In the genomic region with DNA sequence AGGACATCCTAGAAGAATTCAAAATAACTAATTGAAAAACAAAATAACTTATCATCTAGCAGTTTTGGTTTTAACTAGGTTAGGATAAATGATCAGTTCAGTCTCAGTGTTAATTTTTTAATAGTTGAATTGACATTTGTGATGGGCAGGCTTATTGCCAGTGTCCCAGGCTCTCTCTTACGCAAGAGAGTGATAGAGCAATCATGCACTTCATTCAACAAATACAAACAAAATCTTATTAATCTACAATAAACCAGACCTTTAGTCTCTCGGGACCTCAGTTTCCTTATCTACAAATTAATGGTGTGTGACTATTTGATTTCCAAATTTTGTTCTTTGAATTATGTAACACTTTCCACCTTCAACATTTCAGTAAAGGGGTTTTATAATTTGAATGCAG, we compare ENCODE assay signal across 33 cellular contexts.
"Had no signal": no experiment of that assay in that cellular context is flagged by ENCODE, and none has a peak within 500 bp of the region (broad histone marks: within the 10 kb centered on the region; RNA-seq: fewer than 3 reads in every experiment).

No MANE protein-coding gene starts in this region.

- ATAC-seq: activated naive CD4-positive, alpha-beta T cell treated with anti-CD3 and anti-CD28 coated beads, Interleukin-2, amount 50 U/mL, for 72 hours; activated naive CD8-positive, alpha-beta T cell treated with anti-CD3 and anti-CD28 coated beads, Interleukin-2, amount 50 U/mL, for 24 hours; activated T-cell treated with anti-CD3 and anti-CD28 coated beads, Interleukin-2, amount 50 U/mL, for 4 hours; activated T-cell treated with anti-CD3 and anti-CD28 coated beads, Interleukin-2, amount 50 U/mL, for 72 hours; activated T-helper 17 cell treated with anti-CD3 and anti-CD28 coated beads, Interleukin-2, amount 50 U/mL, for 72 hours; body of pancreas had no signal

- H3K4me3 ChIP-seq: adrenal gland, ascending aorta, body of pancreas, breast epithelium, cardiac muscle cell had no signal

- FAIRE-seq: astrocyte, bronchial epithelial cell, colon had no signal

- H3K27me3 ChIP-seq: adrenal gland, ascending aorta, body of pancreas, brain microvascular endothelial cell, breast epithelium, cardiac muscle cell had no signal

- H3K27ac ChIP-seq: adrenal gland, ascending aorta, body of pancreas, brain microvascular endothelial cell, breast epithelium, cardiac muscle cell had no signal

- H3K4me1 ChIP-seq: adrenal gland, ascending aorta, body of pancreas, breast epithelium had no signal

- DNase-seq: activated effector memory CD4-positive, alpha-beta T cell treated with anti-CD3 and anti-CD28 coated beads, Interleukin-2, amount 50 U/mL, for 16 hours; activated effector memory CD4-positive, alpha-beta T cell treated with Interleukin-2 at 50 U/mL for 16 hours; activated gamma-delta T cell; activated gamma-delta T cell treated with Interleukin-2 at 50 U/mL for 16 hours; activated naive CD4-positive, alpha-beta T cell; activated naive CD4-positive, alpha-beta T cell treated with anti-CD3 and anti-CD28 coated beads for 36 hours; activated naive CD4-positive, alpha-beta T cell treated with anti-CD3 and anti-CD28 coated beads, Interleukin-2, amount 10 ng/mL, durations not matched to agents 7 days and 5 days; activated naive CD4-positive, alpha-beta T cell treated with anti-CD3 and anti-CD28 coated beads, Interleukin-2, amount 50 U/mL, for 16 hours; activated naive CD4-positive, alpha-beta T cell treated with Interleukin-2 at 50 U/mL for 16 hours; activated naive CD8-positive, alpha-beta T cell treated with anti-CD3 and anti-CD28 coated beads for 36 hours; activated naive CD8-positive, alpha-beta T cell treated with anti-CD3 and anti-CD28 coated beads, Interleukin-2, amount 10 ng/mL, durations not matched to agents 7 days and 5 days; activated naive CD8-positive, alpha-beta T cell treated with anti-CD3 and anti-CD28 coated beads, Interleukin-2, amount 50 U/mL, for 24 hours; activated T-cell treated with anti-CD3 and anti-CD28 coated beads, Interleukin-2, amount 50 U/mL, for 4 hours; activated T-cell treated with anti-CD3 and anti-CD28 coated beads, Interleukin-2, amount 50 U/mL, for 48 hours; activated T-cell treated with anti-CD3 and anti-CD28 coated beads, Interleukin-2, amount 50 U/mL, for 72 hours; adrenal gland; amniotic stem cell; amygdala; anterior cingulate cortex; aorta; body of pancreas; brain microvascular endothelial cell; caudate nucleus; central memory CD4-positive, alpha-beta T cell; cerebellar nuclear complex had no signal

- H3K9me3 ChIP-seq: adrenal gland, ascending aorta, body of pancreas, breast epithelium had no signal

- H3K36me3 ChIP-seq: adrenal gland, ascending aorta, brain microvascular endothelial cell, breast epithelium, cardiac muscle cell had no signal
